11 cellular contexts compared by ENCODE assay signal in genomic region chr10:48885376-48885775, GRCh38. TPM values are rescaled to one million over a fixed set of nuclear protein-coding genes. Genes with fewer than 3 reads are reported as not detected.
DNase-seq lines count a peak whose midpoint lies in the region; ATAC-seq and TF ChIP-seq lines count a peak whose summit lies in the region.
"Had no signal": no experiment of that assay in that cellular context is flagged by ENCODE, and none has a peak within 500 bp of the region (broad histone marks: within the 10 kb centered on the region; RNA-seq: fewer than 3 reads in every experiment).

No MANE protein-coding gene starts in this region.

- whole genome bisulfite sequencing in GM23248 (ENCODE audit: low coverage in 1 of 2, low lambda C conversion rate in 2 of 2, missing lambda C conversion rate in 2 of 2), 2 experiments = 15 to 23% methylated on average over 2 of the region's 2 CpGs
- 35% methylated on average over 2 of the region's 2 CpGs for WGBS in hepatocyte (ENCODE audit: low lambda C conversion rate, missing lambda C conversion rate)

- H3K79me2 ChIP-seq in GM23248 (ENCODE audit: insufficient read depth) (no peaks in the 10 kb centered on the region), hepatocyte (no peaks in the 10 kb centered on the region)

- CTCF ChIA-PET in A673 (lab: Charles Lee) = no interaction called here

- H3K4me1 ChIP-seq in A673 (ENCODE audit: insufficient read depth, low read length, poor library complexity, severe bottlenecking) = no peaks in the 10 kb centered on the region
- H3K4me1 ChIP-seq in GM23248 (ENCODE audit: insufficient read depth) = no peaks in the 10 kb centered on the region
- H3K4me1 ChIP-seq in hepatocyte (ENCODE audit: insufficient read depth) = no peaks in the 10 kb centered on the region
- H3K4me1 ChIP-seq: body of pancreas had no signal

- POLR2A ChIA-PET in A673 (lab: Charles Lee; ENCODE audit: low non-redundant PET) = interaction anchor here (0.6 kb wide), 1 partner anchor 74 kb away, joined by 6 read pairs; no protein-coding TSS in a partner anchor

- intact Hi-C loops in A673 (cut with micrococcal nuclease; ENCODE audit: unreplicated experiment) = loop anchor here (5.0 to 10.0 kb wide), 2 partner anchors 279 to 627 kb away; no protein-coding TSS in a partner anchor

- H3K4me3 ChIP-seq in A673 (ENCODE audit: low read depth, low read length, poor library complexity, severe bottlenecking) (no peak overlapping the region), GM23248 (no peak overlapping the region), hepatocyte (no peak overlapping the region)
- H3K4me3 ChIP-seq: body of pancreas had no signal

- no peaks in the 10 kb centered on the region for H3F3A ChIP-seq in GM23248 (ENCODE audit: insufficient read depth)

- H3K9me3 ChIP-seq in A673 (ENCODE audit: low read depth, low read length, poor library complexity, severe bottlenecking) (no peaks in the 10 kb centered on the region), GM23248 (ENCODE audit: low read depth) (no peaks in the 10 kb centered on the region), hepatocyte (ENCODE audit: low read depth) (no peaks in the 10 kb centered on the region)
- H3K9me3 ChIP-seq: body of pancreas had no signal

- H3K27me3 ChIP-seq in A673 (replicated peaks; ENCODE audit: insufficient read depth, low read depth, low read length, poor library complexity) = no peaks in the 10 kb centered on the region
- H3K27me3 ChIP-seq in GM23248 (replicated peaks; ENCODE audit: insufficient read depth) = peaks cover 4% of the 10 kb centered on the region; the same call in 1 of the 2 replicates
- H3K27me3 ChIP-seq in hepatocyte = no peaks in the 10 kb centered on the region
- H3K27me3 ChIP-seq: body of pancreas had no signal

- no TSS peak for BruUV-seq in A673 (replicated peaks; lab: Mats Ljungman, UMichigan)

- TF ChIP-seq CTCF in A673 (conservative IDR thresholded peaks at IDR 0.05; ENCODE audit: low read depth, low read length) (peak; percentile 39; the same call in 1 of the 2 replicates), hepatocyte (IDR thresholded peaks at IDR 0.05; ENCODE audit: poor library complexity) (peak; percentile 60)

- H3K9ac ChIP-seq in GM23248 = no peak overlapping the region

- H3K36me3 ChIP-seq in A673 (ENCODE audit: insufficient read depth, low read length, poor library complexity, severe bottlenecking) (no peaks in the 10 kb centered on the region), GM23248 (ENCODE audit: low read depth) (no peaks in the 10 kb centered on the region), hepatocyte (replicated peaks; ENCODE audit: insufficient read depth, low read depth) (no peaks in the 10 kb centered on the region)

- H3K27ac ChIP-seq in A673 (ENCODE audit: low read depth, low read length, poor library complexity, severe bottlenecking) (no peak overlapping the region), GM23248 (no peak overlapping the region), hepatocyte (no peak overlapping the region)
- H3K27ac ChIP-seq: body of pancreas had no signal

- H2AFZ ChIP-seq in GM23248 (no peak overlapping the region), hepatocyte (no peak overlapping the region)

- H3K9me2 ChIP-seq in GM23248 (ENCODE audit: insufficient read depth) (no peaks in the 10 kb centered on the region), hepatocyte (replicated peaks; ENCODE audit: insufficient read depth) (no peaks in the 10 kb centered on the region)

- no peaks in the 10 kb centered on the region for H4K20me1 ChIP-seq in GM23248 (ENCODE audit: insufficient read depth)
- H4K20me1 ChIP-seq in hepatocyte (ENCODE audit: insufficient read depth, poor library complexity, severe bottlenecking) = no peaks in the 10 kb centered on the region

- DNase-seq in A673 (ENCODE audit: low spot score) (no peak), GM23248 (peak; percentile 8), SK-MEL-5 (ENCODE audit: low read depth, low spot score) (peak; percentile 26), hepatocyte (ENCODE audit: low spot score) (peak; percentile 58), NOMO-1 (lab: John Stamatoyannopoulos, UW; ENCODE audit: unreplicated experiment in 2 of 2) (no peak), DMS79 treated with DMSO at 0.1 percent for 48 hours (lab: John Stamatoyannopoulos, UW) (no peak)
- no peak for DNase-seq in activated T-cell treated with anti-CD3 and anti-CD28 coated beads, Interleukin-2, amount 50 U/mL, for 1 hour
- DNase-seq: body of pancreas, GF-D8, NCI-H1092 treated with DMSO at 0.1 percent for 48 hours had no signal

- H3K4me2 ChIP-seq in GM23248 (ENCODE audit: unreplicated experiment) (no peak overlapping the region), hepatocyte (no peak overlapping the region)

- ATAC-seq in GM21737 (IDR thresholded peaks at IDR 0.05; ENCODE audit: unreplicated experiment) = no peak
- ATAC-seq: body of pancreas had no signal

- in situ Hi-C loops in GM23248 (cut with MboI) (no loop called here), SK-MEL-5 (cut with HindIII; ENCODE audit: low pct_unique_long_range_greater_than_20kb, low sequenced_read_pairs) (no loop called here)

RNA-seq across cellular contexts. Expression of gene LRRC18, which starts 54.3 kb away (rescaled TPM):
- total RNA-seq in A673 (2021) = not detected in 2 replicates
- total RNA-seq in GM23248 (2014; rRNA removed; shearing (Covaris generic)) = not detected in 2 replicates
- polyA plus RNA-seq in GM23248 (2016; fragmentation: Nextera tagmentation; extraction: Ambion mirVana) = not detected in 2 replicates
- not detected in 2 replicates for total RNA-seq in SK-MEL-5 (2014; rRNA removed; shearing (Covaris generic))
- polyA plus RNA-seq in SK-MEL-5 (2015; cell fraction: cytosol; rRNA removed) = not detected in 2 replicates
- not detected in 2 replicates for polyA plus RNA-seq in SK-MEL-5 (2015; cell fraction: nucleus; rRNA removed)
- not detected in 2 replicates for total RNA-seq in hepatocyte
- polyA plus RNA-seq in hepatocyte = not detected in 2 replicates
- total RNA-seq: body of pancreas had no signal

Comparison
In these comparisons a context has a peak if more than half of its experiments do, and no peak if none do; other contexts are left out.
1. DNase-seq: peak in GM23248 (single experiment), SK-MEL-5 (single experiment) and hepatocyte (single experiment); none in A673 (single experiment), activated T-cell treated with anti-CD3 and anti-CD28 coated beads, Interleukin-2, amount 50 U/mL, for 1 hour (single experiment), NOMO-1 (0 of 2) and DMS79 treated with DMSO at 0.1 percent for 48 hours (single experiment).